19 cellular contexts compared by ENCODE assay signal in genomic region chr3:71255498-71255897, GRCh38.
DNase-seq lines count a peak whose midpoint lies in the region; ATAC-seq, FAIRE-seq and TF ChIP-seq lines count a peak whose summit lies in the region.
"Had no signal": no experiment of that assay in that cellular context is flagged by ENCODE, and none has a peak within 500 bp of the region (broad histone marks: within the 10 kb centered on the region; RNA-seq: fewer than 3 reads in every experiment).

No MANE protein-coding gene starts in this region.

- peak overlapping the region; percentile 72 for H3K27ac ChIP-seq in HepG2 (ENCODE audit: extremely low read length, insufficient read depth, low read length)
- H3K27ac ChIP-seq in right lobe of liver: no peak overlapping the region
- H3K27ac ChIP-seq in suprapubic skin: no peak overlapping the region
- H3K27ac ChIP-seq: BLaER1 treated with 17β-estradiol and CSF1 and Interleukin-3, amounts not matched to agents 10 nM and 100 nM had no signal

- H3K27me3 Mint-ChIP-seq in mesothelial cell of epicardium (ENCODE audit: low read depth): no peaks in the 10 kb centered on the region
- H3K27me3 Mint-ChIP-seq in activated CD8-positive, alpha-beta T cell treated with anti-CD3 and anti-CD28 coated beads for 36 hours: no peaks in the 10 kb centered on the region
- H3K27me3 Mint-ChIP-seq: CD4-positive, CD25-positive, alpha-beta regulatory T cell had no signal

- TF ChIP-seq EP300 in HepG2 (IDR thresholded peaks at IDR 0.05; ENCODE audit: low read depth in 2 of 2, low read length in 2 of 2): no peak
- TF ChIP-seq EP300 in HepG2 (CRISPR knock-in tag; IDR thresholded peaks at IDR 0.05; ENCODE audit: borderline replicate concordance): no peak
- no peak for TF ChIP-seq EP300 in suprapubic skin (IDR thresholded peaks at IDR 0.05)

- CTCF ChIA-PET in HepG2 (lab: Yijun Ruan, JAX; ENCODE audit: low intra/inter-chr PET ratio, low total read pairs): no interaction called here
- CTCF ChIA-PET in activated CD8-positive, alpha-beta T cell treated with anti-CD3 and anti-CD28 coated beads for 36 hours (lab: Charles Lee): interaction anchor here (0.9 to 1.6 kb wide), 2 partner anchors 13 to 23 kb away, joined by 3 read pairs; no protein-coding TSS in a partner anchor

- H3K9me3 ChIP-seq in HepG2 (ENCODE audit: low read length) (no peaks in the 10 kb centered on the region), right lobe of liver (no peaks in the 10 kb centered on the region), suprapubic skin (no peaks in the 10 kb centered on the region)
- H3K9me3 ChIP-seq: BLaER1 treated with 17β-estradiol and CSF1 and Interleukin-3, amounts not matched to agents 10 nM and 100 nM had no signal

- no peak for FAIRE-seq in HepG2 (lab: Jason Lieb, UNC)
- FAIRE-seq: D721Med, GM12892, GM19239 had no signal

- H3K36me3 ChIP-seq in HepG2 (replicated peaks in 1 of 2; ENCODE audit: control insufficient read depth in 1 of 2, insufficient read depth in 2 of 2, low read length in 2 of 2): no peaks in the 10 kb centered on the region
- no peaks in the 10 kb centered on the region for H3K36me3 ChIP-seq in right lobe of liver
- no peaks in the 10 kb centered on the region for H3K36me3 ChIP-seq in suprapubic skin
- H3K36me3 ChIP-seq: BLaER1 treated with 17β-estradiol and CSF1 and Interleukin-3, amounts not matched to agents 10 nM and 100 nM had no signal

- peaks cover 8% of the 10 kb centered on the region for H3K79me2 ChIP-seq in HepG2 (ENCODE audit: insufficient read depth, low read length)

- 97% methylated on average over 3 of the region's 3 CpGs for WGBS in HepG2 (ENCODE audit: low lambda C conversion rate)
- WGBS in right lobe of liver (ENCODE audit: insufficient coverage, low coverage, low lambda C conversion rate, missing lambda C conversion rate): 69% methylated on average over 3 of the region's 3 CpGs
- WGBS in suprapubic skin: 71% methylated on average over 3 of the region's 3 CpGs

- H4K20me1 ChIP-seq in HepG2 (ENCODE audit: insufficient read depth, low read length): no peaks in the 10 kb centered on the region
- H4K20me1 ChIP-seq: BLaER1 treated with 17β-estradiol and CSF1 and Interleukin-3, amounts not matched to agents 10 nM and 100 nM had no signal

- no TSS peak for BruUV-seq in HepG2 (replicated peaks; lab: Mats Ljungman, UMichigan)

- ATAC-seq in HepG2: no peak
- no peak for ATAC-seq in right lobe of liver
- ATAC-seq in SK-N-SH treated with all-trans-retinoic acid at 6 μM for 48 hours: peak; percentile 42; the same call in 2 of the 3 replicates
- ATAC-seq in HG02884 (IDR thresholded peaks at IDR 0.05; ENCODE audit: unreplicated experiment): no peak
- no peak for ATAC-seq in activated CD8-positive, alpha-beta T cell treated with anti-CD3 and anti-CD28 coated beads for 36 hours

- H3K4me3 Mint-ChIP-seq in mesothelial cell of epicardium: no peak overlapping the region
- H3K4me3 Mint-ChIP-seq in activated CD8-positive, alpha-beta T cell treated with anti-CD3 and anti-CD28 coated beads for 36 hours: no peak overlapping the region
- H3K4me3 Mint-ChIP-seq: CD4-positive, CD25-positive, alpha-beta regulatory T cell; H9 had no signal

- no peak overlapping the region for H2AFZ ChIP-seq in HepG2 (ENCODE audit: low read length)

- DNase-seq in HepG2 (ENCODE audit: low spot score) (no peak), right lobe of liver (no peak), mesothelial cell of epicardium (ENCODE audit: low spot score in 2 of 2, unreplicated experiment in 2 of 2) (no peak), suprapubic skin (ENCODE audit: low spot score in 2 of 2) (no peak)
- no peak for DNase-seq in activated CD8-positive, alpha-beta T cell treated with anti-CD3 and anti-CD28 coated beads for 36 hours
- DNase-seq: 8988T; ACHN; CD4-positive, CD25-positive, alpha-beta regulatory T cell; DMS153; DND-41; GDM1; GOT3; H9 had no signal

- TF ChIP-seq CTCF in HepG2 (CRISPR knock-in tag; IDR thresholded peaks at IDR 0.05) (no peak), right lobe of liver (IDR thresholded peaks at IDR 0.05) (no peak), mesothelial cell of epicardium (IDR thresholded peaks at IDR 0.05; ENCODE audit: unreplicated experiment) (no peak), suprapubic skin (IDR thresholded peaks at IDR 0.05) (no peak)
- no peak for TF ChIP-seq CTCF in activated CD8-positive, alpha-beta T cell treated with anti-CD3 and anti-CD28 coated beads for 36 hours (IDR thresholded peaks at IDR 0.05)

- no peak for TF ChIP-seq POLR2A in HepG2 (IDR thresholded peaks at IDR 0.05; ENCODE audit: insufficient read depth in 1 of 2, low read depth in 2 of 2, low read length in 2 of 2)
- TF ChIP-seq POLR2A in right lobe of liver (IDR thresholded peaks at IDR 0.05): no peak
- TF ChIP-seq POLR2A in suprapubic skin (IDR thresholded peaks at IDR 0.05): no peak

- H3K27me3 ChIP-seq in HepG2 (ENCODE audit: control insufficient read depth in 1 of 2, insufficient read depth in 2 of 2, low read length in 2 of 2): no peaks in the 10 kb centered on the region
- no peaks in the 10 kb centered on the region for H3K27me3 ChIP-seq in right lobe of liver
- H3K27me3 ChIP-seq in suprapubic skin: no peaks in the 10 kb centered on the region
- H3K27me3 ChIP-seq: BLaER1 treated with 17β-estradiol and CSF1 and Interleukin-3, amounts not matched to agents 10 nM and 100 nM had no signal

- intact Hi-C loops in HepG2 (cut with micrococcal nuclease; ENCODE audit: unreplicated experiment): loop anchor here (2.0 to 5.0 kb wide), 2 partner anchors 47 to 329 kb away; no protein-coding TSS in a partner anchor
- intact Hi-C loops in right lobe of liver (cut with DNase I): no loop called here
- intact Hi-C loops in activated CD8-positive, alpha-beta T cell treated with anti-CD3 and anti-CD28 coated beads for 36 hours (cut with micrococcal nuclease): no loop called here

- peaks cover 2% of the 10 kb centered on the region for H3K36me3 Mint-ChIP-seq in mesothelial cell of epicardium
- H3K36me3 Mint-ChIP-seq in activated CD8-positive, alpha-beta T cell treated with anti-CD3 and anti-CD28 coated beads for 36 hours (ENCODE audit: low read depth): peaks cover 59% of the 10 kb centered on the region

- peaks cover 89% of the 10 kb centered on the region for H3K4me1 ChIP-seq in HepG2 (ENCODE audit: insufficient read depth, low read length)
- H3K4me1 ChIP-seq in right lobe of liver: peaks cover 0 to 12% (median 0%) of the 10 kb centered on the region in 4 donors
- H3K4me1 ChIP-seq in suprapubic skin: no peaks in the 10 kb centered on the region
- H3K4me1 ChIP-seq: BLaER1 treated with 17β-estradiol and CSF1 and Interleukin-3, amounts not matched to agents 10 nM and 100 nM had no signal

- no peak overlapping the region for H3K9ac ChIP-seq in HepG2 (ENCODE audit: insufficient read depth, low read depth, low read length)
- H3K9ac ChIP-seq: BLaER1 treated with 17β-estradiol and CSF1 and Interleukin-3, amounts not matched to agents 10 nM and 100 nM had no signal

- POLR2A ChIA-PET in HepG2 (lab: Yijun Ruan, JAX): interaction anchor here (0.5 to 5.2 kb wide), 3 partner anchors 9 to 324 kb away, joined by 3 to 67 read pairs (median 3); no protein-coding TSS in a partner anchor
- POLR2A ChIA-PET in activated CD8-positive, alpha-beta T cell treated with anti-CD3 and anti-CD28 coated beads for 36 hours (lab: Charles Lee): interaction anchor here (1.1 to 1.3 kb wide), 3 partner anchors 9 to 39 kb away, joined by 3 to 4 read pairs (median 3); no protein-coding TSS in a partner anchor

- TF ChIP-seq RAD21 in HepG2 (CRISPR knock-in tag; IDR thresholded peaks at IDR 0.05): no peak

- H3K4me1 Mint-ChIP-seq in mesothelial cell of epicardium: peaks cover 35% of the 10 kb centered on the region
- peaks cover 78% of the 10 kb centered on the region for H3K4me1 Mint-ChIP-seq in activated CD8-positive, alpha-beta T cell treated with anti-CD3 and anti-CD28 coated beads for 36 hours (ENCODE audit: low read depth)

- H3K4me3 ChIP-seq in HepG2 (replicated peaks in 1 of 3; ENCODE audit: insufficient read depth in 1 of 3, low read depth in 2 of 3, low read length in 3 of 3): no peak overlapping the region
- no peak overlapping the region for H3K4me3 ChIP-seq in right lobe of liver
- H3K4me3 ChIP-seq in suprapubic skin: no peak overlapping the region
- H3K4me3 ChIP-seq: BLaER1 treated with 17β-estradiol and CSF1 and Interleukin-3, amounts not matched to agents 10 nM and 100 nM had no signal

- in situ Hi-C loops in HepG2 (cut with HindIII; ENCODE audit: extremely low pct_ligation_motif_present, low pct_unique_long_range_greater_than_20kb): no loop called here

- H3K4me2 ChIP-seq in HepG2 (ENCODE audit: low read depth, low read length): no peak overlapping the region; the same call in 1 of the 2 replicates
- H3K4me2 ChIP-seq: BLaER1 treated with 17β-estradiol and CSF1 and Interleukin-3, amounts not matched to agents 10 nM and 100 nM had no signal

- peak overlapping the region; percentile 30 for H3K27ac Mint-ChIP-seq in mesothelial cell of epicardium
- no peak overlapping the region for H3K27ac Mint-ChIP-seq in activated CD8-positive, alpha-beta T cell treated with anti-CD3 and anti-CD28 coated beads for 36 hours
- H3K27ac Mint-ChIP-seq: H9 had no signal

- H3K9me3 Mint-ChIP-seq in mesothelial cell of epicardium: peaks cover 8% of the 10 kb centered on the region
- H3K9me3 Mint-ChIP-seq in activated CD8-positive, alpha-beta T cell treated with anti-CD3 and anti-CD28 coated beads for 36 hours: no peaks in the 10 kb centered on the region
- H3K9me3 Mint-ChIP-seq: CD4-positive, CD25-positive, alpha-beta regulatory T cell; H9 had no signal

TF ChIP-seq in HepG2, 621 proteins besides CTCF, POLR2A, EP300 and RAD21 (continues in another document):
- TF ChIP-seq U2AF1 (optimal IDR thresholded peaks at IDR 0.05; ENCODE audit: low read depth, low read length): no peak

TF ChIP-seq in SK-N-SH treated with all-trans-retinoic acid at 6 μM for 48 hours, 23 proteins besides CTCF, POLR2A, EP300 and RAD21 (continues in another document):
- TF ChIP-seq ZNF565 (CRISPR knock-in tag; conservative IDR thresholded peaks at IDR 0.05; ENCODE audit: low read depth): no peak
- peak; percentile 81; the same call in 1 of the 2 replicates for TF ChIP-seq ZC3H10 (CRISPR knock-in tag; IDR thresholded peaks at IDR 0.05)
- TF ChIP-seq ARNTL (CRISPR knock-in tag; IDR thresholded peaks at IDR 0.05; ENCODE audit: borderline replicate concordance, low read depth): no peak
- TF ChIP-seq ZNF70 (CRISPR knock-in tag; IDR thresholded peaks at IDR 0.05): no peak
- TF ChIP-seq CSDC2 (CRISPR knock-in tag; IDR thresholded peaks at IDR 0.05): no peak
- TF ChIP-seq RARB (CRISPR knock-in tag; IDR thresholded peaks at IDR 0.05): no peak
- no peak for TF ChIP-seq BACH2 (CRISPR knock-in tag; IDR thresholded peaks at IDR 0.05; ENCODE audit: borderline replicate concordance)
- TF ChIP-seq SNAI2 (CRISPR knock-in tag; IDR thresholded peaks at IDR 0.05): no peak
- TF ChIP-seq ZFP3 (CRISPR knock-in tag; IDR thresholded peaks at IDR 0.05): no peak
- TF ChIP-seq TCF4 (CRISPR knock-in tag; IDR thresholded peaks at IDR 0.05; ENCODE audit: borderline replicate concordance): no peak; the same call in 1 of the 2 replicates
- no peak for TF ChIP-seq PPARA (CRISPR knock-in tag; IDR thresholded peaks at IDR 0.05; ENCODE audit: borderline replicate concordance)
- TF ChIP-seq ISL1 (CRISPR knock-in tag; IDR thresholded peaks at IDR 0.05): peak; percentile 96

Comparison
In these comparisons a context has a peak if more than half of its experiments do, and no peak if none do; other contexts are left out.
1. Of the 2 proteins assayed by ChIP-seq in both HepG2 and SK-N-SH treated with all-trans-retinoic acid at 6 μM for 48 hours: peak only in HepG2: none; only in SK-N-SH treated with all-trans-retinoic acid at 6 μM for 48 hours: PATZ1; in both: none; in neither: 1.